ENCODE assay signal across 22 cellular contexts in the genomic region with DNA sequence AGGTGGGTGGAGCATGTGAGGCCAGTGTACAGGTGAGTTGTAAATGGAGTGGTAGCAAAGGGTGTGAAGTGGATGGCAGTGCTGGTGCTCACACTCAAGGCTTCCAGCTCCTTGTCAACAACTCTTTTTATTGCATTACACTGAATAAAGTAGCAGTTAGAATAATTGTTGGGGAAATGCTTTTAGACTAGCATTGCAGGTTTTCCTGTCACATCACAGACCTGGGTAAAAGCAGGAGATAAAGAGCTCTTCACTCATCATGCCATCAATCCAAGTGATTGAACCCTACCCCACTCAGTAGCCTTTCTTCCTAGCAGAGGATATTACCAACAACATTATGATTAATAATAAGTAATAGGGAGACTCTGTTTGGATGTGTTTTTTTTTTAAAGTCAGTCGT.
A peak's percentile ranks its signal among the peaks of the same experiment; 100 is the strongest.
DNase-seq lines count a peak whose midpoint lies in the region; ATAC-seq, FAIRE-seq and TF ChIP-seq lines count a peak whose summit lies in the region.
"Had no signal": no experiment of that assay in that cellular context is flagged by ENCODE, and none has a peak within 500 bp of the region (broad histone marks: within the 10 kb centered on the region; RNA-seq: fewer than 3 reads in every experiment).

No MANE protein-coding gene starts in this region.

- no peaks in the 10 kb centered on the region for H3K36me3 ChIP-seq in K562 (ENCODE audit: control insufficient read depth, insufficient read depth, low read length)
- H3K36me3 ChIP-seq: BE2C had no signal

- no peaks in the 10 kb centered on the region for H3K27me3 ChIP-seq in K562 (ENCODE audit: control insufficient read depth in 2 of 2, insufficient read depth in 2 of 2, low read length in 2 of 2)
- H3K27me3 ChIP-seq: BE2C had no signal

- TF ChIP-seq POLR2A in K562 (conservative IDR thresholded peaks at IDR 0.05), result no peak

- H4K20me1 ChIP-seq in K562 (replicated peaks; ENCODE audit: control insufficient read depth, insufficient read depth, low read length), result no peaks in the 10 kb centered on the region

- no peaks in the 10 kb centered on the region for H3K9me3 ChIP-seq in K562 (replicated peaks; ENCODE audit: control insufficient read depth, insufficient read depth, low read depth, low read length)
- H3K9me3 ChIP-seq: BE2C had no signal

- CTCF ChIA-PET in K562 (lab: Yijun Ruan, JAX; ENCODE audit: low intra/inter-chr PET ratio), result no interaction called here

- ATAC-seq in K562, result no peak

- no peak overlapping the region for H3K9ac ChIP-seq in K562 (ENCODE audit: insufficient read depth in 1 of 2, low read depth in 2 of 2, low read length in 2 of 2)

- no peak for TF ChIP-seq RAD21 in K562 (CRISPR knock-in tag; conservative IDR thresholded peaks at IDR 0.05 in 1 of 2, IDR thresholded peaks at IDR 0.05 in 1 of 2)

- no peaks in the 10 kb centered on the region for H3K9me1 ChIP-seq in K562 (ENCODE audit: control insufficient read depth, insufficient read depth, low read length)

- 45% methylated on average over 1 of the region's 1 CpG for WGBS in K562 (ENCODE audit: insufficient coverage, low coverage, missing lambda C conversion rate)

- in situ Hi-C loops in K562 (cut with MboI), result no loop called here

- FAIRE-seq in K562 (lab: Jason Lieb, UNC), result peak; percentile 29
- FAIRE-seq: A204.1, GM12891, GM19239, H1, HTR-8/SVneo had no signal

- intact Hi-C loops in K562 (cut with micrococcal nuclease), result no loop called here

- H2AFZ ChIP-seq in K562 (ENCODE audit: low read depth, low read length), result no peak overlapping the region

- no peak overlapping the region for H3K4me3 ChIP-seq in K562

- TF ChIP-seq EP300 in K562 (IDR thresholded peaks at IDR 0.05; ENCODE audit: low read length), result no peak

- H3K79me2 ChIP-seq in K562 (ENCODE audit: control insufficient read depth, insufficient read depth, low read length), result no peaks in the 10 kb centered on the region

- POLR2A ChIA-PET in K562 (lab: Yijun Ruan, JAX), result no interaction called here

- no peak overlapping the region for H3K4me2 ChIP-seq in K562 (ENCODE audit: insufficient read depth, low read length)

- no TSS peak for BruUV-seq in K562 (replicated peaks; lab: Mats Ljungman, UMichigan)

- H3K27ac ChIP-seq in K562 (ENCODE audit: extremely low read depth, low read depth, low read length), result no peak overlapping the region

- no peak for TF ChIP-seq CTCF in K562 (IDR thresholded peaks at IDR 0.05 in 2 of 3, conservative IDR thresholded peaks at IDR 0.05 in 1 of 3; ENCODE audit: insufficient read depth in 2 of 3, low read depth in 1 of 3, low read length in 3 of 3)

- H3K4me1 ChIP-seq in K562 (replicated peaks in 1 of 2; ENCODE audit: control insufficient read depth in 2 of 2, insufficient read depth in 2 of 2, low read length in 2 of 2), result no peaks in the 10 kb centered on the region

- DNase-seq in NCI-H748 (lab: John Stamatoyannopoulos, UW; ENCODE audit: unreplicated experiment), result peak; percentile 13
- DNase-seq in NCI-H748 treated with DMSO at 0.1 percent for 48 hours (lab: John Stamatoyannopoulos, UW), result no peak
- DNase-seq in NCI-H146 treated with DMSO at 0.1 percent for 48 hours (lab: John Stamatoyannopoulos, UW; ENCODE audit: unreplicated experiment), result peak; percentile 36
- no peak for DNase-seq in K562 (ENCODE audit: extremely low read depth in 1 of 4, low spot score in 3 of 4)
- no peak for DNase-seq in NCI-H345 treated with DMSO at 0.1 percent for 48 hours (lab: John Stamatoyannopoulos, UW; ENCODE audit: unreplicated experiment)
- DNase-seq in GDM1 (lab: John Stamatoyannopoulos, UW), result no peak
- DNase-seq: ACHN; BE2C; C1 segment of cervical spinal cord; CD4-positive, CD25-positive, alpha-beta regulatory T cell; CD8-positive, alpha-beta memory T cell; COR-L47; DMS 273 treated with DMSO at 0.1 percent for 48 hours; DMS53; DND-41; EL; H9 had no signal

TF ChIP-seq in K562, 482 proteins besides CTCF, POLR2A, EP300 and RAD21 (continues in another document):
- TF ChIP-seq, protein P1, sequence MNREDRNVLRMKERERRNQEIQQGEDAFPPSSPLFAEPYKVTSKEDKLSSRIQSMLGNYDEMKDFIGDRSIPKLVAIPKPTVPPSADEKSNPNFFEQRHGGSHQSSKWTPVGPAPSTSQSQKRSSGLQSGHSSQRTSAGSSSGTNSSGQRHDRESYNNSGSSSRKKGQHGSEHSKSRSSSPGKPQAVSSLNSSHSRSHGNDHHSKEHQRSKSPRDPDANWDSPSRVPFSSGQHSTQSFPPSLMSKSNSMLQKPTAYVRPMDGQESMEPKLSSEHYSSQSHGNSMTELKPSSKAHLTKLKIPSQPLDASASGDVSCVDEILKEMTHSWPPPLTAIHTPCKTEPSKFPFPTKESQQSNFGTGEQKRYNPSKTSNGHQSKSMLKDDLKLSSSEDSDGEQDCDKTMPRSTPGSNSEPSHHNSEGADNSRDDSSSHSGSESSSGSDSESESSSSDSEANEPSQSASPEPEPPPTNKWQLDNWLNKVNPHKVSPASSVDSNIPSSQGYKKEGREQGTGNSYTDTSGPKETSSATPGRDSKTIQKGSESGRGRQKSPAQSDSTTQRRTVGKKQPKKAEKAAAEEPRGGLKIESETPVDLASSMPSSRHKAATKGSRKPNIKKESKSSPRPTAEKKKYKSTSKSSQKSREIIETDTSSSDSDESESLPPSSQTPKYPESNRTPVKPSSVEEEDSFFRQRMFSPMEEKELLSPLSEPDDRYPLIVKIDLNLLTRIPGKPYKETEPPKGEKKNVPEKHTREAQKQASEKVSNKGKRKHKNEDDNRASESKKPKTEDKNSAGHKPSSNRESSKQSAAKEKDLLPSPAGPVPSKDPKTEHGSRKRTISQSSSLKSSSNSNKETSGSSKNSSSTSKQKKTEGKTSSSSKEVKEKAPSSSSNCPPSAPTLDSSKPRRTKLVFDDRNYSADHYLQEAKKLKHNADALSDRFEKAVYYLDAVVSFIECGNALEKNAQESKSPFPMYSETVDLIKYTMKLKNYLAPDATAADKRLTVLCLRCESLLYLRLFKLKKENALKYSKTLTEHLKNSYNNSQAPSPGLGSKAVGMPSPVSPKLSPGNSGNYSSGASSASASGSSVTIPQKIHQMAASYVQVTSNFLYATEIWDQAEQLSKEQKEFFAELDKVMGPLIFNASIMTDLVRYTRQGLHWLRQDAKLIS (CRISPR knock-in tag; IDR thresholded peaks at IDR 0.05), result no peak
- no peak for TF ChIP-seq HLTF (IDR thresholded peaks at IDR 0.05)
- TF ChIP-seq, protein P2, sequence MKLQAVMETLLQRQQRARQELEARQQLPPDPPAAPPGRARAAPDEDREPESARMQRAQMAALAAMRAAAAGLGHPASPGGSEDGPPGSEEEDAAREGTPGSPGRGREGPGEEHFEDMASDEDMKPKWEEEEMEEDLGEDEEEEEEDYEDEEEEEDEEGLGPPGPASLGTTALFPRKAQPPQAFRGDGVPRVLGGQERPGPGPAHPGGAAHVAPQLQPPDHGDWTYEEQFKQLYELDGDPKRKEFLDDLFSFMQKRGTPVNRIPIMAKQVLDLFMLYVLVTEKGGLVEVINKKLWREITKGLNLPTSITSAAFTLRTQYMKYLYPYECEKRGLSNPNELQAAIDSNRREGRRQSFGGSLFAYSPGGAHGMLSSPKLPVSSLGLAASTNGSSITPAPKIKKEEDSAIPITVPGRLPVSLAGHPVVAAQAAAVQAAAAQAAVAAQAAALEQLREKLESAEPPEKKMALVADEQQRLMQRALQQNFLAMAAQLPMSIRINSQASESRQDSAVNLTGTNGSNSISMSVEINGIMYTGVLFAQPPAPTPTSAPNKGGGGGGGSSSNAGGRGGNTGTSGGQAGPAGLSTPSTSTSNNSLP (IDR thresholded peaks at IDR 0.05; ENCODE audit: borderline replicate concordance, low read depth, low read length), result no peak
- TF ChIP-seq, protein P3, sequence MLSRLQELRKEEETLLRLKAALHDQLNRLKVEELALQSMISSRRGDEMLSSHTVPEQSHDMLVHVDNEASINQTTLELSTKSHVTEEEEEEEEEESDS (CRISPR knock-in tag; IDR thresholded peaks at IDR 0.05), result no peak
- TF ChIP-seq, protein P4, sequence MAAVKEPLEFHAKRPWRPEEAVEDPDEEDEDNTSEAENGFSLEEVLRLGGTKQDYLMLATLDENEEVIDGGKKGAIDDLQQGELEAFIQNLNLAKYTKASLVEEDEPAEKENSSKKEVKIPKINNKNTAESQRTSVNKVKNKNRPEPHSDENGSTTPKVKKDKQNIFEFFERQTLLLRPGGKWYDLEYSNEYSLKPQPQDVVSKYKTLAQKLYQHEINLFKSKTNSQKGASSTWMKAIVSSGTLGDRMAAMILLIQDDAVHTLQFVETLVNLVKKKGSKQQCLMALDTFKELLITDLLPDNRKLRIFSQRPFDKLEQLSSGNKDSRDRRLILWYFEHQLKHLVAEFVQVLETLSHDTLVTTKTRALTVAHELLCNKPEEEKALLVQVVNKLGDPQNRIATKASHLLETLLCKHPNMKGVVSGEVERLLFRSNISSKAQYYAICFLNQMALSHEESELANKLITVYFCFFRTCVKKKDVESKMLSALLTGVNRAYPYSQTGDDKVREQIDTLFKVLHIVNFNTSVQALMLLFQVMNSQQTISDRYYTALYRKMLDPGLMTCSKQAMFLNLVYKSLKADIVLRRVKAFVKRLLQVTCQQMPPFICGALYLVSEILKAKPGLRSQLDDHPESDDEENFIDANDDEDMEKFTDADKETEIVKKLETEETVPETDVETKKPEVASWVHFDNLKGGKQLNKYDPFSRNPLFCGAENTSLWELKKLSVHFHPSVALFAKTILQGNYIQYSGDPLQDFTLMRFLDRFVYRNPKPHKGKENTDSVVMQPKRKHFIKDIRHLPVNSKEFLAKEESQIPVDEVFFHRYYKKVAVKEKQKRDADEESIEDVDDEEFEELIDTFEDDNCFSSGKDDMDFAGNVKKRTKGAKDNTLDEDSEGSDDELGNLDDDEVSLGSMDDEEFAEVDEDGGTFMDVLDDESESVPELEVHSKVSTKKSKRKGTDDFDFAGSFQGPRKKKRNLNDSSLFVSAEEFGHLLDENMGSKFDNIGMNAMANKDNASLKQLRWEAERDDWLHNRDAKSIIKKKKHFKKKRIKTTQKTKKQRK (IDR thresholded peaks at IDR 0.05; ENCODE audit: borderline replicate concordance, low read depth, low read length), result no peak
- TF ChIP-seq, protein P5, sequence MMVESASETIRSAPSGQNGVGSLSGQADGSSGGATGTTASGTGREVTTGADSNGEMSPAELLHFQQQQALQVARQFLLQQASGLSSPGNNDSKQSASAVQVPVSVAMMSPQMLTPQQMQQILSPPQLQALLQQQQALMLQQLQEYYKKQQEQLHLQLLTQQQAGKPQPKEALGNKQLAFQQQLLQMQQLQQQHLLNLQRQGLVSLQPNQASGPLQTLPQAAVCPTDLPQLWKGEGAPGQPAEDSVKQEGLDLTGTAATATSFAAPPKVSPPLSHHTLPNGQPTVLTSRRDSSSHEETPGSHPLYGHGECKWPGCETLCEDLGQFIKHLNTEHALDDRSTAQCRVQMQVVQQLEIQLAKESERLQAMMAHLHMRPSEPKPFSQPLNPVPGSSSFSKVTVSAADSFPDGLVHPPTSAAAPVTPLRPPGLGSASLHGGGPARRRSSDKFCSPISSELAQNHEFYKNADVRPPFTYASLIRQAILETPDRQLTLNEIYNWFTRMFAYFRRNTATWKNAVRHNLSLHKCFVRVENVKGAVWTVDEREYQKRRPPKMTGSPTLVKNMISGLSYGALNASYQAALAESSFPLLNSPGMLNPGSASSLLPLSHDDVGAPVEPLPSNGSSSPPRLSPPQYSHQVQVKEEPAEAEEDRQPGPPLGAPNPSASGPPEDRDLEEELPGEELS (CRISPR knock-in tag; IDR thresholded peaks at IDR 0.05; ENCODE audit: borderline replicate concordance), result no peak

Comparison
In these comparisons a context has a peak if more than half of its experiments do, and no peak if none do; other contexts are left out.
1. DNase-seq: peak in NCI-H748 (single experiment) and NCI-H146 treated with DMSO at 0.1 percent for 48 hours (single experiment); none in NCI-H748 treated with DMSO at 0.1 percent for 48 hours (single experiment), K562 (0 of 4), NCI-H345 treated with DMSO at 0.1 percent for 48 hours (single experiment) and GDM1 (single experiment).